Comparison of ENCODE assay signal across 9 cellular contexts in the genomic region with DNA sequence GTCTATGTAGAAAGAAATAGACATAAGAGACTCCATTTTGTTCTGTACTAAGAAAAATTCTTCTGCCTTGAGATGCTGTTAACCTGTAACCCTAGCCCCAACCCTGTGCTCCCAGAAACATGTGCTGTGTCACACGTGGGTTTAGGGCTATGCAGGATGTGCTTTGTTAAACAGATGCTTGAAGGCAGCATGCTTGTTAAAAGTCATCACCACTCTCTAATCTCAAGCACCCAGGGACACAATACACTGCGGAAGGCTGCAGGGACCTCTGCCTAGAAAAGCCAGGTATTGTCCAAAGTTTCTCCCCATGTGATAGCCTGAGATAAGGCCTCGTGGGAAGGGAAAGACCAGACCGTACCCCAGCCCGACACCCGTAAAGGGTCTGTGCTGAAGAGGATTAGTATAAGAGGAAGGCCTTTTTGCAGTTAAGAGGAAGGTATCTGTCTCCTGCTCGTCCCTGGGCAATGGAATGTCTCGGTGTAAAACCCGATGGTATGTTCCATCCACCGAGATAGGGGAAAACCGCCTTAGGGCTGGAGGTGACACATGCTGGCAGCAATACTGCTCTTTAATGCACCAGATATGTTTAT. TPM values are rescaled to one million over a fixed set of nuclear protein-coding genes. Genes with fewer than 3 reads are reported as not detected.
DNase-seq lines count a peak whose midpoint lies in the region; ATAC-seq, FAIRE-seq and TF ChIP-seq lines count a peak whose summit lies in the region.
"Not testable (repeated sequence)": the region's sequence is repeated elsewhere in the genome, so short reads cannot be mapped to it uniquely, and the experiment has no call there.
"Had no signal": no experiment of that assay in that cellular context is flagged by ENCODE, and none has a peak within 500 bp of the region (broad histone marks: within the 10 kb centered on the region; RNA-seq: fewer than 3 reads in every experiment).

No MANE protein-coding gene starts in this region.

- peak overlapping the region; percentile 84 for H4K91ac ChIP-seq in trophoblast cell (ENCODE audit: low read depth, low read length)

- peak; percentile 19 for DNase-seq in A172 (ENCODE audit: low spot score)
- not testable (repeated sequence) for DNase-seq in GM12891 (ENCODE audit: insufficient read length, low spot score); HepG2 (ENCODE audit: low spot score)
- DNase-seq in endodermal cell: peak; percentile 66
- DNase-seq in trophoblast cell: peak; percentile 95 to 98

- H4K20me1 ChIP-seq in OCI-LY3 (ENCODE audit: insufficient read depth, low read length); SU-DHL-6 (ENCODE audit: low read depth, low read length); HepG2 (ENCODE audit: insufficient read depth, low read length): not testable (repeated sequence)

- not testable (repeated sequence) for TF ChIP-seq CTCF in OCI-LY3 (IDR thresholded peaks at IDR 0.05; ENCODE audit: low read depth, low read length); SU-DHL-6 (IDR thresholded peaks at IDR 0.05; ENCODE audit: insufficient read depth, low read length, poor library complexity, severe bottlenecking); endodermal cell (conservative IDR thresholded peaks at IDR 0.05); HepG2 (CRISPR knock-in tag; IDR thresholded peaks at IDR 0.05)

- H3K36me3 ChIP-seq in OCI-LY3 (replicated peaks; ENCODE audit: low read depth, low read length); SU-DHL-6 (ENCODE audit: low read length); HepG2 (replicated peaks in 1 of 2; ENCODE audit: control insufficient read depth in 1 of 2, insufficient read depth in 2 of 2, low read length in 2 of 2); trophoblast cell (ENCODE audit: control insufficient read depth in 1 of 2, insufficient read depth in 2 of 2, low read length in 2 of 2): not testable (repeated sequence)
- H3K36me3 ChIP-seq in endodermal cell (ENCODE audit: control insufficient read depth, insufficient read depth, low read length): peaks cover 44% of the 10 kb centered on the region

- not testable (repeated sequence) for ATAC-seq in HepG2

- not testable (repeated sequence) for H3K79me2 ChIP-seq in OCI-LY3 (ENCODE audit: low read length); SU-DHL-6 (ENCODE audit: insufficient read depth, low read length); HepG2 (ENCODE audit: insufficient read depth, low read length); trophoblast cell (ENCODE audit: control insufficient read depth, insufficient read depth, low read length, poor library complexity)

- TF ChIP-seq RAD21 in HepG2 (CRISPR knock-in tag; IDR thresholded peaks at IDR 0.05): not testable (repeated sequence)

- CTCF ChIA-PET in HepG2 (lab: Yijun Ruan, JAX; ENCODE audit: low intra/inter-chr PET ratio, low total read pairs): not testable (repeated sequence)

- H3K9me3 Mint-ChIP-seq in endodermal cell: not testable (repeated sequence)

- H2BK120ac ChIP-seq in trophoblast cell (ENCODE audit: insufficient read depth, low read length, poor library complexity): peak overlapping the region; percentile 90

- POLR2A ChIA-PET in HepG2 (lab: Yijun Ruan, JAX): not testable (repeated sequence)

- peak overlapping the region; percentile 1; the same call in 1 of the 2 replicates for H3K9ac ChIP-seq in OCI-LY3 (ENCODE audit: low read length)
- H3K9ac ChIP-seq in SU-DHL-6 (ENCODE audit: low read length); endodermal cell (ENCODE audit: extremely low read depth, low read length, poor library complexity, severe bottlenecking); HepG2 (ENCODE audit: insufficient read depth, low read depth, low read length); trophoblast cell (ENCODE audit: low read length): not testable (repeated sequence)

- not testable (repeated sequence) for H3K23ac ChIP-seq in trophoblast cell (ENCODE audit: low read length)

- in situ Hi-C loops in HepG2 (cut with HindIII; ENCODE audit: extremely low pct_ligation_motif_present, low pct_unique_long_range_greater_than_20kb): not testable (repeated sequence)

- not testable (repeated sequence) for H3K9me2 ChIP-seq in SU-DHL-6 (replicated peaks; ENCODE audit: insufficient read depth, low read length)

- peak overlapping the region; percentile 23 for H3K4me2 ChIP-seq in OCI-LY3 (ENCODE audit: low read length)
- not testable (repeated sequence) for H3K4me2 ChIP-seq in SU-DHL-6 (ENCODE audit: low read depth, low read length, poor library complexity, severe bottlenecking); HepG2 (ENCODE audit: low read depth, low read length)
- peak overlapping the region; percentile 11 for H3K4me2 ChIP-seq in trophoblast cell (ENCODE audit: low read length)

- not testable (repeated sequence) for H3K9me3 ChIP-seq in OCI-LY3 (ENCODE audit: insufficient read depth, low read length); SU-DHL-6 (ENCODE audit: insufficient read depth, low read length); endodermal cell (ENCODE audit: control insufficient read depth, low read length); HepG2 (ENCODE audit: low read length); trophoblast cell (ENCODE audit: insufficient read depth, low read depth, low read length)

- TF ChIP-seq EP300 in HepG2 (IDR thresholded peaks at IDR 0.05; ENCODE audit: low read depth in 2 of 2, low read length in 2 of 2); HepG2 (CRISPR knock-in tag; IDR thresholded peaks at IDR 0.05; ENCODE audit: borderline replicate concordance): not testable (repeated sequence)

- H2BK12ac ChIP-seq in trophoblast cell (ENCODE audit: low read length): peak overlapping the region; percentile 6

- H3K27ac Mint-ChIP-seq in endodermal cell: peak overlapping the region; percentile 87

- not testable (repeated sequence) for BruUV-seq in HepG2 (replicated peaks; lab: Mats Ljungman, UMichigan)

- H3K4me1 Mint-ChIP-seq in endodermal cell: peaks cover 11% of the 10 kb centered on the region

- H3K79me1 ChIP-seq in trophoblast cell (ENCODE audit: low read length): peaks cover 34% of the 10 kb centered on the region

- not testable (repeated sequence) for H4K12ac ChIP-seq in trophoblast cell (ENCODE audit: low read depth, low read length)

- peak overlapping the region; percentile 50 for H4K8ac ChIP-seq in trophoblast cell (ENCODE audit: low read depth, low read length)

- H3K14ac ChIP-seq in trophoblast cell (ENCODE audit: low read length): peak overlapping the region; percentile 3

- not testable (repeated sequence) for H2AK5ac ChIP-seq in trophoblast cell (ENCODE audit: low read length)

- not testable (repeated sequence) for H3K18ac ChIP-seq in trophoblast cell (ENCODE audit: low read length)

- peak; percentile 55 for FAIRE-seq in GM12891 (lab: Jason Lieb, UNC)
- not testable (repeated sequence) for FAIRE-seq in HepG2 (lab: Jason Lieb, UNC)

- peaks cover 47% of the 10 kb centered on the region for H3K4me1 ChIP-seq in OCI-LY3 (ENCODE audit: low read length)
- H3K4me1 ChIP-seq in endodermal cell (ENCODE audit: control insufficient read depth, insufficient read depth, low read length); HepG2 (ENCODE audit: insufficient read depth, low read length): not testable (repeated sequence)
- H3K4me1 ChIP-seq in trophoblast cell (ENCODE audit: control insufficient read depth in 1 of 2, insufficient read depth in 2 of 2, low read length in 2 of 2): peaks cover 5 to 15% of the 10 kb centered on the region in 2 experiments

- H3K27me3 ChIP-seq in OCI-LY3 (ENCODE audit: low read depth, low read length); SU-DHL-6 (ENCODE audit: low read length); endodermal cell (ENCODE audit: control insufficient read depth, insufficient read depth, low read length, poor library complexity, severe bottlenecking); trophoblast cell (ENCODE audit: insufficient read depth, low read length): not testable (repeated sequence)
- H3K27me3 ChIP-seq in HepG2 (ENCODE audit: control insufficient read depth in 1 of 2, insufficient read depth in 2 of 2, low read length in 2 of 2): peaks cover 2 to 23% of the 10 kb centered on the region in 2 experiments; a peak in 3 of 5 replicates

- H2BK5ac ChIP-seq in trophoblast cell (ENCODE audit: low read depth, low read length, poor library complexity): peak overlapping the region; percentile 42

- intact Hi-C loops in HepG2 (cut with micrococcal nuclease; ENCODE audit: unreplicated experiment): not testable (repeated sequence)

- not testable (repeated sequence) for H3K4ac ChIP-seq in trophoblast cell (ENCODE audit: low read depth, low read length)

- H3K27ac ChIP-seq in OCI-LY3 (ENCODE audit: low read length): peak overlapping the region; percentile 13; the same call in 1 of the 2 replicates
- peak overlapping the region; percentile 65 for H3K27ac ChIP-seq in SU-DHL-6 (ENCODE audit: low read depth, low read length)
- not testable (repeated sequence) for H3K27ac ChIP-seq in endodermal cell (ENCODE audit: low read depth, low read length); HepG2 (ENCODE audit: extremely low read length, insufficient read depth, low read length)
- peak overlapping the region; percentile 83 for H3K27ac ChIP-seq in trophoblast cell (ENCODE audit: low read depth, low read length)

- peak overlapping the region; percentile 84; the same call in 1 of the 2 replicates for H2AFZ ChIP-seq in OCI-LY3 (ENCODE audit: low read depth, low read length)
- H2AFZ ChIP-seq in SU-DHL-6 (ENCODE audit: low read depth, low read length, severe bottlenecking): peak overlapping the region; percentile 26
- not testable (repeated sequence) for H2AFZ ChIP-seq in HepG2 (ENCODE audit: low read length); trophoblast cell (ENCODE audit: insufficient read depth, low read length, poor library complexity)

- H3K36me3 Mint-ChIP-seq in endodermal cell (ENCODE audit: low read depth): peaks cover 44% of the 10 kb centered on the region

- not testable (repeated sequence) for H3K4me3 ChIP-seq in OCI-LY3 (ENCODE audit: low read length); SU-DHL-6 (ENCODE audit: insufficient read depth, low read length, poor library complexity, severe bottlenecking); endodermal cell (ENCODE audit: low read length); HepG2 (replicated peaks in 1 of 3; ENCODE audit: insufficient read depth in 1 of 3, low read depth in 2 of 3, low read length in 3 of 3); trophoblast cell (ENCODE audit: low read depth, low read length)

- peaks cover 37% of the 10 kb centered on the region for H3F3A ChIP-seq in SU-DHL-6 (ENCODE audit: insufficient read depth)

- not testable (repeated sequence) for H3K4me3 Mint-ChIP-seq in endodermal cell

- H3K27me3 Mint-ChIP-seq in endodermal cell (ENCODE audit: insufficient read depth): not testable (repeated sequence)

- WGBS in endodermal cell (ENCODE audit: insufficient coverage in 1 of 2, insufficient read length in 1 of 2), 2 experiments: 74 to 78% methylated on average over 10 to 11 of the region's 11 CpGs
- 3% methylated on average over 9 of the region's 11 CpGs for WGBS in HepG2 (ENCODE audit: low lambda C conversion rate)
- WGBS in trophoblast cell (ENCODE audit: extremely low coverage, insufficient coverage, insufficient read length): no CpG with 5 or more reads among the region's 11 CpGs

- not testable (repeated sequence) for TF ChIP-seq POLR2A in GM12891 (IDR thresholded peaks at IDR 0.05; ENCODE audit: low read depth, low read length); HepG2 (IDR thresholded peaks at IDR 0.05; ENCODE audit: insufficient read depth in 1 of 2, low read depth in 2 of 2, low read length in 2 of 2)

RNA-seq across cellular contexts. Expression of a gene that starts 3.5 kb away (rescaled TPM):
- not detected in 2 replicates for total RNA-seq in A172 (2014; rRNA removed; shearing (Covaris generic))
- 2.3 TPM for polyA plus RNA-seq in GM12891 (2012; ENCODE audit: low read depth, missing spikeins)
- 1 to 10 TPM in 1 of 2 donors, under 1 TPM in 1; 0.93 to 1.0 TPM for total RNA-seq in endodermal cell
- polyA plus RNA-seq in endodermal cell (2013, experiment 1 of 2): not detected
- not detected for polyA plus RNA-seq in endodermal cell (2013, experiment 2 of 2)
- not detected in 2 replicates for total RNA-seq in HepG2 (2016; rRNA removed; fragmentation: Illumina TruSeq; extraction: Trizol)
- not detected in 2 replicates for total RNA-seq in HepG2 (2016; cell fraction: cytosol; rRNA removed; fragmentation: Illumina TruSeq; extraction: Trizol; ENCODE audit: low read depth)
- not detected in 2 replicates for total RNA-seq in HepG2 (2016; cell fraction: insoluble cytoplasmic fraction; rRNA removed; fragmentation: Illumina TruSeq; extraction: Trizol)
- total RNA-seq in HepG2 (2016; cell fraction: membrane; rRNA removed; fragmentation: Illumina TruSeq; extraction: Trizol): not detected in 2 replicates
- not detected in 2 replicates for total RNA-seq in HepG2 (2016; cell fraction: nucleus; rRNA removed; fragmentation: Illumina TruSeq; extraction: Trizol)
- not detected in 2 replicates for polyA plus RNA-seq in HepG2 (2011; rRNA removed)
- not detected in 2 replicates for polyA plus RNA-seq in HepG2 (2011; cell fraction: cytosol; rRNA removed)
- polyA plus RNA-seq in HepG2 (2011; cell fraction: nucleus; rRNA removed): not detected in 2 replicates
- polyA plus RNA-seq in HepG2 (2012): not detected in 2 replicates
- polyA plus RNA-seq in HepG2 (2016; cell fraction: cytosol; fragmentation: Illumina TruSeq; extraction: Trizol; ENCODE audit: low read depth): not detected in 2 replicates
- polyA plus RNA-seq in HepG2 (2016; cell fraction: insoluble cytoplasmic fraction; fragmentation: Illumina TruSeq; extraction: Trizol; ENCODE audit: low read depth): not detected in 2 replicates
- not detected in 2 replicates for polyA plus RNA-seq in HepG2 (2016; cell fraction: membrane; fragmentation: Illumina TruSeq; extraction: Trizol; ENCODE audit: low read depth)
- polyA plus RNA-seq in HepG2 (2016; cell fraction: nucleus; fragmentation: Illumina TruSeq; extraction: Trizol; ENCODE audit: insufficient read depth, low read depth): not detected in 2 replicates
- polyA minus RNA-seq in HepG2 (2011; rRNA and poly(A)+ RNA removed; ENCODE audit: low replicate concordance): 0.09 TPM in 1 of 2 replicates, not detected in the other
- polyA minus RNA-seq in HepG2 (2011; cell fraction: cytosol; rRNA and poly(A)+ RNA removed): not detected in 2 replicates
- polyA minus RNA-seq in HepG2 (2011; cell fraction: nucleus; rRNA and poly(A)+ RNA removed): not detected in 2 replicates
- 29.3 and 33.1 TPM in 2 replicates for polyA plus RNA-seq in trophoblast cell (2013)
- total RNA-seq: CD8-positive, alpha-beta memory T cell; HT-29 had no signal
- polyA plus RNA-seq: CD8-positive, alpha-beta memory T cell had no signal

RNA-seq across cellular contexts. Expression of a gene that starts 22.3 kb away (rescaled TPM):
- total RNA-seq in A172 (2014; rRNA removed; shearing (Covaris generic)): not detected in 2 replicates
- 0.23 TPM for polyA plus RNA-seq in GM12891 (2012; ENCODE audit: low read depth, missing spikeins)
- total RNA-seq in endodermal cell: 100 to 1,000 TPM in 1 of 2 donors, 10 to 100 TPM in 1; 11.4 to 130 TPM
- 57.9 TPM for polyA plus RNA-seq in endodermal cell (2013, experiment 1 of 2)
- 58.3 TPM for polyA plus RNA-seq in endodermal cell (2013, experiment 2 of 2)
- total RNA-seq in HepG2 (2016; rRNA removed; fragmentation: Illumina TruSeq; extraction: Trizol): not detected in 2 replicates
- total RNA-seq in HepG2 (2016; cell fraction: cytosol; rRNA removed; fragmentation: Illumina TruSeq; extraction: Trizol; ENCODE audit: low read depth): not detected in 2 replicates
- not detected in 2 replicates for total RNA-seq in HepG2 (2016; cell fraction: insoluble cytoplasmic fraction; rRNA removed; fragmentation: Illumina TruSeq; extraction: Trizol)
- not detected in 2 replicates for total RNA-seq in HepG2 (2016; cell fraction: membrane; rRNA removed; fragmentation: Illumina TruSeq; extraction: Trizol)
- total RNA-seq in HepG2 (2016; cell fraction: nucleus; rRNA removed; fragmentation: Illumina TruSeq; extraction: Trizol): not detected in 2 replicates
- not detected in 2 replicates for polyA plus RNA-seq in HepG2 (2011; rRNA removed)
- not detected in 2 replicates for polyA plus RNA-seq in HepG2 (2011; cell fraction: cytosol; rRNA removed)
- polyA plus RNA-seq in HepG2 (2011; cell fraction: nucleus; rRNA removed): not detected in 2 replicates
- polyA plus RNA-seq in HepG2 (2012): not detected in 2 replicates
- 0.09 TPM in 1 of 2 replicates, not detected in the other for polyA plus RNA-seq in HepG2 (2016; cell fraction: cytosol; fragmentation: Illumina TruSeq; extraction: Trizol; ENCODE audit: low read depth)
- not detected in 2 replicates for polyA plus RNA-seq in HepG2 (2016; cell fraction: insoluble cytoplasmic fraction; fragmentation: Illumina TruSeq; extraction: Trizol; ENCODE audit: low read depth)
- not detected in 2 replicates for polyA plus RNA-seq in HepG2 (2016; cell fraction: membrane; fragmentation: Illumina TruSeq; extraction: Trizol; ENCODE audit: low read depth)
- not detected in 2 replicates for polyA plus RNA-seq in HepG2 (2016; cell fraction: nucleus; fragmentation: Illumina TruSeq; extraction: Trizol; ENCODE audit: insufficient read depth, low read depth)
- 0.05 and 0.12 TPM in 2 replicates for polyA minus RNA-seq in HepG2 (2011; rRNA and poly(A)+ RNA removed; ENCODE audit: low replicate concordance)
- not detected in 2 replicates for polyA minus RNA-seq in HepG2 (2011; cell fraction: cytosol; rRNA and poly(A)+ RNA removed)
- polyA minus RNA-seq in HepG2 (2011; cell fraction: nucleus; rRNA and poly(A)+ RNA removed): not detected in 2 replicates
- 3.4 and 3.7 TPM in 2 replicates for polyA plus RNA-seq in trophoblast cell (2013)
- total RNA-seq: HT-29 had no signal

RNA-seq across cellular contexts. Expression of a gene that starts 37.9 kb away (rescaled TPM):
- not detected in 2 replicates for total RNA-seq in A172 (2014; rRNA removed; shearing (Covaris generic))
- not detected for polyA plus RNA-seq in GM12891 (2012; ENCODE audit: low read depth, missing spikeins)
- total RNA-seq in endodermal cell: 10 to 100 TPM; 24.4 to 34.5 TPM
- 7.2 TPM for polyA plus RNA-seq in endodermal cell (2013, experiment 1 of 2)
- polyA plus RNA-seq in endodermal cell (2013, experiment 2 of 2): 6.8 TPM
- not detected in 2 replicates for total RNA-seq in HepG2 (2016; rRNA removed; fragmentation: Illumina TruSeq; extraction: Trizol)
- not detected in 2 replicates for total RNA-seq in HepG2 (2016; cell fraction: cytosol; rRNA removed; fragmentation: Illumina TruSeq; extraction: Trizol; ENCODE audit: low read depth)
- not detected in 2 replicates for total RNA-seq in HepG2 (2016; cell fraction: insoluble cytoplasmic fraction; rRNA removed; fragmentation: Illumina TruSeq; extraction: Trizol)
- total RNA-seq in HepG2 (2016; cell fraction: membrane; rRNA removed; fragmentation: Illumina TruSeq; extraction: Trizol): not detected in 2 replicates
- total RNA-seq in HepG2 (2016; cell fraction: nucleus; rRNA removed; fragmentation: Illumina TruSeq; extraction: Trizol): not detected in 2 replicates
- not detected in 2 replicates for polyA plus RNA-seq in HepG2 (2011; rRNA removed)
- not detected in 2 replicates for polyA plus RNA-seq in HepG2 (2011; cell fraction: cytosol; rRNA removed)
- polyA plus RNA-seq in HepG2 (2011; cell fraction: nucleus; rRNA removed): not detected in 2 replicates
- polyA plus RNA-seq in HepG2 (2012): not detected in 2 replicates
- not detected in 2 replicates for polyA plus RNA-seq in HepG2 (2016; cell fraction: cytosol; fragmentation: Illumina TruSeq; extraction: Trizol; ENCODE audit: low read depth)
- polyA plus RNA-seq in HepG2 (2016; cell fraction: insoluble cytoplasmic fraction; fragmentation: Illumina TruSeq; extraction: Trizol; ENCODE audit: low read depth): not detected in 2 replicates
- polyA plus RNA-seq in HepG2 (2016; cell fraction: membrane; fragmentation: Illumina TruSeq; extraction: Trizol; ENCODE audit: low read depth): not detected in 2 replicates
- polyA plus RNA-seq in HepG2 (2016; cell fraction: nucleus; fragmentation: Illumina TruSeq; extraction: Trizol; ENCODE audit: insufficient read depth, low read depth): not detected in 2 replicates
- polyA minus RNA-seq in HepG2 (2011; rRNA and poly(A)+ RNA removed; ENCODE audit: low replicate concordance): not detected in 2 replicates
- polyA minus RNA-seq in HepG2 (2011; cell fraction: cytosol; rRNA and poly(A)+ RNA removed): not detected in 2 replicates
- not detected in 2 replicates for polyA minus RNA-seq in HepG2 (2011; cell fraction: nucleus; rRNA and poly(A)+ RNA removed)
- polyA plus RNA-seq in trophoblast cell (2013): 0.64 and 0.69 TPM in 2 replicates
- total RNA-seq: HT-29 had no signal

Comparison
In these comparisons a context has a peak if more than half of its experiments do, and no peak if none do; other contexts are left out.
1. RNA of a gene that starts 22.3 kb away (total RNA-seq): 11.4 to 130 TPM in endodermal cell; not detected in HepG2 and not detected in A172; every median in the first group is over 10 times any median in the second.
2. RNA of a gene that starts 37.9 kb away (total RNA-seq): 24.4 to 34.5 TPM in endodermal cell; not detected in A172 and not detected in HepG2; every median in the first group is over 10 times any median in the second.